Comparison of ENCODE assay signal across 23 cellular contexts in genomic region chr1:220386494-220387195, GRCh38.
A peak's percentile ranks its signal among the peaks of the same experiment; 100 is the strongest.
DNase-seq lines count a peak whose midpoint lies in the region; ATAC-seq, FAIRE-seq and TF ChIP-seq lines count a peak whose summit lies in the region.
"Had no signal": no experiment of that assay in that cellular context is flagged by ENCODE, and none has a peak within 500 bp of the region (broad histone marks: within the 10 kb centered on the region; RNA-seq: fewer than 3 reads in every experiment).

No MANE protein-coding gene starts in this region.

- H2AFZ ChIP-seq in PC-3 (ENCODE audit: low read length) (no peak overlapping the region), GM12878 (ENCODE audit: control insufficient read depth, low read depth, low read length) (no peak overlapping the region), trophoblast cell (ENCODE audit: insufficient read depth, low read length, poor library complexity) (no peak overlapping the region)

- no peaks in the 10 kb centered on the region for H3K9me2 ChIP-seq in PC-3 (replicated peaks; ENCODE audit: low read length)

- H3K14ac ChIP-seq in trophoblast cell (ENCODE audit: low read length), result no peak overlapping the region

- H4K91ac ChIP-seq in trophoblast cell (ENCODE audit: low read depth, low read length), result no peak overlapping the region

- H3K4me2 ChIP-seq in PC-3 (ENCODE audit: low read length) (peak overlapping the region; percentile 35; the same call in 1 of the 2 replicates), GM12878 (ENCODE audit: control insufficient read depth, insufficient read depth) (no peak overlapping the region), trophoblast cell (ENCODE audit: low read length) (no peak overlapping the region)

- H3K27me3 ChIP-seq in PC-3 (ENCODE audit: low read length), result peaks cover 12% of the 10 kb centered on the region; the same call in 1 of the 2 replicates
- H3K27me3 ChIP-seq in GM12878 (replicated peaks in 1 of 2; ENCODE audit: control insufficient read depth in 2 of 2, insufficient read depth in 2 of 2, low read length in 1 of 2), result no peaks in the 10 kb centered on the region
- H3K27me3 ChIP-seq in foreskin keratinocyte, result no peaks in the 10 kb centered on the region
- H3K27me3 ChIP-seq in trophoblast cell (ENCODE audit: insufficient read depth, low read length), result no peaks in the 10 kb centered on the region
- H3K27me3 ChIP-seq: BE2C had no signal

- TF ChIP-seq CTCF in PC-3 (conservative IDR thresholded peaks at IDR 0.05; ENCODE audit: low read depth, low read length) (no peak), GM12878 (IDR thresholded peaks at IDR 0.05 in 2 of 3, conservative IDR thresholded peaks at IDR 0.05 in 1 of 3; ENCODE audit: control insufficient read depth in 2 of 3, extremely low read depth in 1 of 3, insufficient read depth in 1 of 3, low read depth in 3 of 3, low read length in 3 of 3) (no peak), foreskin keratinocyte (conservative IDR thresholded peaks at IDR 0.05) (no peak)

- BruUV-seq in PC-3 (replicated peaks; lab: Mats Ljungman, UMichigan) (no TSS peak), GM12878 (replicated peaks; lab: Mats Ljungman, UMichigan) (no TSS peak)

- RAD21 ChIA-PET in GM12878 (lab: Charles Lee; ENCODE audit: unreplicated experiment), result no interaction called here

- H3K9ac ChIP-seq in PC-3 (ENCODE audit: low read length), result no peak overlapping the region
- no peak overlapping the region for H3K9ac ChIP-seq in GM12878 (ENCODE audit: control insufficient read depth, insufficient read depth, low read length)
- H3K9ac ChIP-seq in trophoblast cell (ENCODE audit: low read length), result no peak overlapping the region

- DNase-seq in PC-3 (no peak), GM12878 (ENCODE audit: low read depth, low spot score) (no peak), foreskin keratinocyte (peak; percentile 22 to 45), trophoblast cell (peak; percentile 66 to 76), NCI-H1092 (lab: John Stamatoyannopoulos, UW) (no peak)
- no peak for DNase-seq in activated CD4-positive, CD25-positive, alpha-beta regulatory T cell treated with anti-CD3 and anti-CD28 coated beads, Interleukin-2, amount 50 U/mL, for 72 hours
- DNase-seq: ACHN; BE2C; C1 segment of cervical spinal cord; CD4-positive, CD25-positive, alpha-beta regulatory T cell; CD8-positive, alpha-beta memory T cell; COR-L47; DMS 273 treated with DMSO at 0.1 percent for 48 hours; DMS53; DND-41; EL; GOT3; H9; IMR-90 had no signal

- H3K79me2 ChIP-seq in PC-3 (ENCODE audit: low read length) (no peaks in the 10 kb centered on the region), GM12878 (ENCODE audit: control insufficient read depth, insufficient read depth, low read length) (no peaks in the 10 kb centered on the region), trophoblast cell (ENCODE audit: control insufficient read depth, insufficient read depth, low read length, poor library complexity) (no peaks in the 10 kb centered on the region)

- no peaks in the 10 kb centered on the region for H3F3A ChIP-seq in PC-3 (ENCODE audit: low read length, unreplicated experiment)

- no peak for TF ChIP-seq EP300 in GM12878 (IDR thresholded peaks at IDR 0.05; ENCODE audit: borderline replicate concordance in 1 of 2, control insufficient read depth in 1 of 2, low read depth in 2 of 2, low read length in 2 of 2)

- ATAC-seq in PC-3 (no peak), GM12878 (peak; percentile 27; the same call in 1 of the 3 replicates), foreskin keratinocyte (peak; percentile 80), GM21447 (IDR thresholded peaks at IDR 0.05; ENCODE audit: unreplicated experiment) (no peak)

- no peak for TF ChIP-seq RAD21 in GM12878 (IDR thresholded peaks at IDR 0.05; ENCODE audit: insufficient read depth, low read depth, low read length)

- POLR2A ChIA-PET in PC-3 (lab: Charles Lee; ENCODE audit: unreplicated experiment), result no interaction called here
- POLR2A ChIA-PET in GM12878 (lab: Charles Lee), result no interaction called here

- H4K8ac ChIP-seq in trophoblast cell (ENCODE audit: low read depth, low read length), result no peak overlapping the region

- no peaks in the 10 kb centered on the region for H3K4me1 ChIP-seq in PC-3 (ENCODE audit: insufficient read depth, low read length)
- H3K4me1 ChIP-seq in GM12878 (ENCODE audit: control insufficient read depth, insufficient read depth, low read length), result no peaks in the 10 kb centered on the region
- no peaks in the 10 kb centered on the region for H3K4me1 ChIP-seq in foreskin keratinocyte
- H3K4me1 ChIP-seq in trophoblast cell (ENCODE audit: control insufficient read depth in 1 of 2, insufficient read depth in 2 of 2, low read length in 2 of 2), result no peaks in the 10 kb centered on the region
- H3K4me1 ChIP-seq: BE2C had no signal

- no peak overlapping the region for H3K4ac ChIP-seq in trophoblast cell (ENCODE audit: low read depth, low read length)

- H3K79me1 ChIP-seq in trophoblast cell (ENCODE audit: low read length), result no peaks in the 10 kb centered on the region

- CTCF ChIA-PET in PC-3 (lab: Charles Lee), result no interaction called here
- CTCF ChIA-PET in GM12878 (lab: Yijun Ruan, JAX), result no interaction called here

- SMC1A ChIA-PET in GM12878 (lab: Charles Lee; ENCODE audit: uncharacterized antibody, unreplicated experiment), result interaction anchor here (1.0 kb wide), 1 partner anchor 19 kb away, joined by 4 read pairs; no protein-coding TSS in a partner anchor

- in situ Hi-C loops in GM12878 (cut with MboI), result no loop called here

- no peak overlapping the region for H3K4me3 ChIP-seq in PC-3 (ENCODE audit: low read length)
- no peak overlapping the region for H3K4me3 ChIP-seq in GM12878
- no peak overlapping the region for H3K4me3 ChIP-seq in trophoblast cell (ENCODE audit: low read depth, low read length)

- H3K23ac ChIP-seq in trophoblast cell (ENCODE audit: low read length), result no peak overlapping the region

- H3K36me3 ChIP-seq in PC-3 (ENCODE audit: low read depth, low read length) (no peaks in the 10 kb centered on the region), GM12878 (ENCODE audit: control insufficient read depth in 2 of 2, insufficient read depth in 2 of 2, low read length in 1 of 2) (no peaks in the 10 kb centered on the region), trophoblast cell (ENCODE audit: control insufficient read depth in 1 of 2, insufficient read depth in 2 of 2, low read length in 2 of 2) (no peaks in the 10 kb centered on the region)
- H3K36me3 ChIP-seq: BE2C had no signal

- H4K12ac ChIP-seq in trophoblast cell (ENCODE audit: low read depth, low read length), result no peak overlapping the region

- 40% methylated on average over 3 of the region's 3 CpGs for WGBS in GM12878 (ENCODE audit: insufficient coverage, insufficient replicate concordance, low lambda C conversion rate, missing lambda C conversion rate)
- WGBS in trophoblast cell (ENCODE audit: extremely low coverage, insufficient coverage, insufficient read length), result no CpG with 5 or more reads among the region's 3 CpGs

- H3K18ac ChIP-seq in trophoblast cell (ENCODE audit: low read length), result no peak overlapping the region

- H3K9me3 ChIP-seq in PC-3 (ENCODE audit: low read length), result no peaks in the 10 kb centered on the region
- no peaks in the 10 kb centered on the region for H3K9me3 ChIP-seq in GM12878 (replicated peaks; ENCODE audit: control insufficient read depth, insufficient read depth, low read length)
- no peaks in the 10 kb centered on the region for H3K9me3 ChIP-seq in trophoblast cell (ENCODE audit: insufficient read depth, low read depth, low read length)
- H3K9me3 ChIP-seq: BE2C had no signal

- no peaks in the 10 kb centered on the region for H4K20me1 ChIP-seq in PC-3 (ENCODE audit: low read length)
- H4K20me1 ChIP-seq in GM12878 (ENCODE audit: control insufficient read depth, insufficient read depth), result no peaks in the 10 kb centered on the region

- intact Hi-C loops in PC-3 (cut with micrococcal nuclease) (no loop called here), GM12878 (cut with micrococcal nuclease; ENCODE audit: unreplicated experiment) (no loop called here)

- TF ChIP-seq POLR2A in GM12878 (IDR thresholded peaks at IDR 0.05; ENCODE audit: low read depth, low read length), result no peak

- no peak for FAIRE-seq in GM12878 (lab: Jason Lieb, UNC)
- FAIRE-seq: A204.1, GM12891, HTR-8/SVneo had no signal

- H2BK120ac ChIP-seq in trophoblast cell (ENCODE audit: insufficient read depth, low read length, poor library complexity), result no peak overlapping the region

- H2BK5ac ChIP-seq in trophoblast cell (ENCODE audit: low read depth, low read length, poor library complexity), result no peak overlapping the region

- no peak overlapping the region for H2BK12ac ChIP-seq in trophoblast cell (ENCODE audit: low read length)

- no peak overlapping the region for H2AK5ac ChIP-seq in trophoblast cell (ENCODE audit: low read length)

- H3K27ac ChIP-seq in PC-3 (ENCODE audit: low read length) (no peak overlapping the region), GM12878 (ENCODE audit: control insufficient read depth, insufficient read depth) (no peak overlapping the region), foreskin keratinocyte (no peak overlapping the region), trophoblast cell (ENCODE audit: low read depth, low read length) (no peak overlapping the region)

TF ChIP-seq in GM12878, 131 proteins besides CTCF, POLR2A, EP300 and RAD21 (continues in another document):
- no peak for TF ChIP-seq BCL3 (IDR thresholded peaks at IDR 0.05; ENCODE audit: borderline replicate concordance, insufficient read depth, low read depth, low read length, poor library complexity, severe bottlenecking)
- no peak for TF ChIP-seq FOS (IDR thresholded peaks at IDR 0.05; ENCODE audit: borderline replicate concordance, extremely low read depth, insufficient read length)
- no peak for TF ChIP-seq YBX1 (IDR thresholded peaks at IDR 0.05)
- no peak for TF ChIP-seq ETV6 (conservative IDR thresholded peaks at IDR 0.05 in 1 of 2, IDR thresholded peaks at IDR 0.05 in 1 of 2; ENCODE audit: borderline replicate concordance in 1 of 2, low read depth in 1 of 2)
- TF ChIP-seq CREB1 (IDR thresholded peaks at IDR 0.05; ENCODE audit: low read depth), result no peak
- no peak for TF ChIP-seq KLF5 (IDR thresholded peaks at IDR 0.05; ENCODE audit: partially characterized antibody)
- no peak for TF ChIP-seq SRF (IDR thresholded peaks at IDR 0.05; ENCODE audit: low read depth in 2 of 2, low read length in 2 of 2)

Comparison
In these comparisons a context has a peak if more than half of its experiments do, and no peak if none do; other contexts are left out.
1. ATAC-seq: peak in GM12878 (single experiment) and foreskin keratinocyte (single experiment); none in PC-3 (single experiment) and GM21447 (single experiment).
2. DNase-seq: peak in foreskin keratinocyte (2 of 2) and trophoblast cell (2 of 2); none in PC-3 (single experiment), GM12878 (single experiment), activated CD4-positive, CD25-positive, alpha-beta regulatory T cell treated with anti-CD3 and anti-CD28 coated beads, Interleukin-2, amount 50 U/mL, for 72 hours (single experiment) and NCI-H1092 (single experiment).